In the genomic region with DNA sequence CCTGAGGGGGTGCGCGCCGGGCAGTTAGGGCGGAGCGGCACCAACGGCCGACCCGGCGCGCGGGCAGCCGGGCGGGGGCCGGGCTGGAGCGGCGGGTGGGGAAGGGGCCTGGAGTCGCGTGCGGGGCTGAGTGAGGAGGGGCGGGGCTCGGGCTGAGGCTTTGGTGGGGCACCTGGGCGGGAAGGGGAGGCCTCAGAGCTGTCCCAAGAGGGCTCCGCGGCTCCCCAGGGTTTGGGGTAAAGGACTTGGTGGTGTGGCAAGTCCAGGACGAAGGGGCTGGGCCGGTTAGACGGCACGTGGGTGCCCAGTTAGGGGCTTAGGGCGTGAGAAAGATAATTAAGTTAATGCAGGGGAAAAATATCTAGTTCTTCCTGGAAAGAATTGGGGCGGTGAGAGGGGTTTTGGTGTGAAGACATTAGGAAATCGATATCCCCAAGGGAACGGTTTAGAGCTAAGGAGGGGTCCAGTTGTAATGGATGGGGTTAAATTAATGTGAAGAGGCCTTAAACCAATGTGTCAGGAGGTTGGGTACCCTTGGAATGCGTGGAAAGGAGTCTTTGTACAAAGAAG, we compare ENCODE assay signal across 8 cellular contexts. TPM values are rescaled to one million over a fixed set of nuclear protein-coding genes. Genes with fewer than 3 reads are reported as not detected.
DNase-seq lines count a peak whose midpoint lies in the region; ATAC-seq and TF ChIP-seq lines count a peak whose summit lies in the region.

No MANE protein-coding gene starts in this region.

- H3F3A ChIP-seq in PC-3 (ENCODE audit: low read length, unreplicated experiment) = no peaks in the 10 kb centered on the region

- peak overlapping the region; percentile 96 for H3K4me3 ChIP-seq in CD8-positive, alpha-beta memory T cell (ENCODE audit: low read length)
- H3K4me3 ChIP-seq in PC-3 (ENCODE audit: low read length) = peak overlapping the region; percentile 75
- peak overlapping the region; percentile 85 to 92 for H3K4me3 ChIP-seq in mucosa of rectum (ENCODE audit: low read length in 2 of 2)

- TF ChIP-seq CTCF in PC-3 (conservative IDR thresholded peaks at IDR 0.05; ENCODE audit: low read depth, low read length) = no peak

- intact Hi-C loops in PC-3 (cut with micrococcal nuclease) = no loop called here

- POLR2A ChIA-PET in CD8-positive, alpha-beta memory T cell (lab: Charles Lee) = interaction anchor here (0.5 to 1.0 kb wide), 6 partner anchors 14 to 1656 kb away, joined by 3 to 6 read pairs (median 3); a partner anchor contains a TSS
- POLR2A ChIA-PET in PC-3 (lab: Charles Lee; ENCODE audit: unreplicated experiment) = interaction anchor here (0.6 to 1.0 kb wide), 2 partner anchors 102 to 217 kb away, joined by 3 read pairs; a partner anchor contains a TSS

- BruUV-seq in PC-3 (replicated peaks; lab: Mats Ljungman, UMichigan) = no TSS peak

- peaks cover 35 to 50% (median 36%) of the 10 kb centered on the region in 3 donors for H3K4me1 Mint-ChIP-seq in CD8-positive, alpha-beta memory T cell
- H3K4me1 Mint-ChIP-seq in central memory CD8-positive, alpha-beta T cell = peaks cover 41% of the 10 kb centered on the region

- no peaks in the 10 kb centered on the region for H3K9me2 ChIP-seq in PC-3 (replicated peaks; ENCODE audit: low read length)

- H3K9me3 ChIP-seq in CD8-positive, alpha-beta memory T cell (ENCODE audit: low read length) = no peaks in the 10 kb centered on the region
- no peaks in the 10 kb centered on the region for H3K9me3 ChIP-seq in PC-3 (ENCODE audit: low read length)
- H3K9me3 ChIP-seq in mucosa of rectum (ENCODE audit: control insufficient read depth in 2 of 2, low read length in 2 of 2) = no peaks in the 10 kb centered on the region

- no peak; the same call in 1 of the 2 replicates for ATAC-seq in PC-3
- no peak for ATAC-seq in central memory CD8-positive, alpha-beta T cell (replicated peaks; ENCODE audit: extremely low read depth, poor library complexity, severe bottlenecking)

- peaks cover 12% of the 10 kb centered on the region for H3K36me3 ChIP-seq in CD8-positive, alpha-beta memory T cell (ENCODE audit: insufficient read depth, low read length)
- peaks cover 15% of the 10 kb centered on the region; the same call in 1 of the 2 replicates for H3K36me3 ChIP-seq in PC-3 (ENCODE audit: low read depth, low read length)
- peaks cover 30 to 33% of the 10 kb centered on the region in 2 donors for H3K36me3 ChIP-seq in mucosa of rectum (ENCODE audit: control insufficient read depth in 2 of 2, insufficient read depth in 2 of 2, low read length in 2 of 2)

- DNase-seq in CD8-positive, alpha-beta memory T cell = peak in 1 of 5 donors; percentile 72
- peak; percentile 4 for DNase-seq in PC-3
- no peak for DNase-seq in central memory CD8-positive, alpha-beta T cell (ENCODE audit: low spot score in 2 of 2)
- peak in 9 of 49 donors; percentile 24 to 67 (median 56) for DNase-seq in substantia nigra (lab: John Stamatoyannopoulos, UW)
- DNase-seq in NCI-H2196 (lab: John Stamatoyannopoulos, UW; ENCODE audit: unreplicated experiment) = no peak
- no peak for DNase-seq in NCI-H187 treated with DMSO at 0.1 percent for 48 hours (lab: John Stamatoyannopoulos, UW)
- DNase-seq in CD1c-positive myeloid dendritic cell (ENCODE audit: extremely low spot score) = no peak

- H3K36me3 Mint-ChIP-seq in CD8-positive, alpha-beta memory T cell = peaks cover 3 to 48% (median 9%) of the 10 kb centered on the region in 3 donors
- H3K36me3 Mint-ChIP-seq in central memory CD8-positive, alpha-beta T cell (ENCODE audit: insufficient read depth) = peaks cover 22% of the 10 kb centered on the region

- H4K20me1 ChIP-seq in PC-3 (ENCODE audit: low read length) = peaks cover 26% of the 10 kb centered on the region; the same call in 1 of the 2 replicates

- H3K9me3 Mint-ChIP-seq in CD8-positive, alpha-beta memory T cell = no peaks in the 10 kb centered on the region
- H3K9me3 Mint-ChIP-seq in central memory CD8-positive, alpha-beta T cell = no peaks in the 10 kb centered on the region

- no peaks in the 10 kb centered on the region for H3K27me3 ChIP-seq in CD8-positive, alpha-beta memory T cell (ENCODE audit: insufficient read depth, low read length, poor library complexity, severe bottlenecking)
- H3K27me3 ChIP-seq in PC-3 (ENCODE audit: low read length) = no peaks in the 10 kb centered on the region
- no peaks in the 10 kb centered on the region for H3K27me3 ChIP-seq in mucosa of rectum (ENCODE audit: control insufficient read depth in 2 of 2, insufficient read depth in 2 of 2, low read length in 2 of 2)

- peaks cover 0 to 2% of the 10 kb centered on the region in 2 donors for H3K27me3 Mint-ChIP-seq in CD8-positive, alpha-beta memory T cell
- no peaks in the 10 kb centered on the region for H3K27me3 Mint-ChIP-seq in central memory CD8-positive, alpha-beta T cell

- H3K27ac Mint-ChIP-seq in CD8-positive, alpha-beta memory T cell = peak overlapping the region; percentile 83 to 99 (median 96)
- peak overlapping the region; percentile 100 for H3K27ac Mint-ChIP-seq in central memory CD8-positive, alpha-beta T cell (ENCODE audit: low read depth)

- peaks cover 49% of the 10 kb centered on the region for H3K79me2 ChIP-seq in PC-3 (ENCODE audit: low read length)

- peak overlapping the region; percentile 88 for H3K9ac ChIP-seq in PC-3 (ENCODE audit: low read length)
- H3K9ac ChIP-seq in mucosa of rectum (ENCODE audit: low read depth in 1 of 2, low read length in 2 of 2) = peak overlapping the region; percentile 79 to 80

- H3K27ac ChIP-seq in CD8-positive, alpha-beta memory T cell (ENCODE audit: low read depth, low read length) = peak overlapping the region; percentile 99
- H3K27ac ChIP-seq in PC-3 (ENCODE audit: low read length) (peak overlapping the region; percentile 29; the same call in 1 of the 2 replicates), mucosa of rectum (ENCODE audit: low read depth in 2 of 2, low read length in 2 of 2) (peak overlapping the region; percentile 87 to 91), substantia nigra (ENCODE audit: low read depth, low read length, poor library complexity, severe bottlenecking) (peak overlapping the region; percentile 82)

- no peak overlapping the region for H2AFZ ChIP-seq in PC-3 (ENCODE audit: low read length)

- peak overlapping the region; percentile 81 for H3K4me2 ChIP-seq in PC-3 (ENCODE audit: low read length)

- CTCF ChIA-PET in CD8-positive, alpha-beta memory T cell (lab: Charles Lee) = interaction anchor here (1.3 to 1.4 kb wide), 3 partner anchors 49 to 203 kb away, joined by 3 to 4 read pairs (median 4); no protein-coding TSS in a partner anchor
- CTCF ChIA-PET in PC-3 (lab: Charles Lee) = interaction anchor here (0.6 kb wide), 1 partner anchor 41 kb away, joined by 3 read pairs; no protein-coding TSS in a partner anchor

- H3K4me1 ChIP-seq in CD8-positive, alpha-beta memory T cell (ENCODE audit: insufficient read depth, low read length) = peaks cover 25% of the 10 kb centered on the region
- H3K4me1 ChIP-seq in PC-3 (ENCODE audit: insufficient read depth, low read length) = peaks cover 24% of the 10 kb centered on the region
- peaks cover 28 to 29% of the 10 kb centered on the region in 2 donors for H3K4me1 ChIP-seq in mucosa of rectum (ENCODE audit: control insufficient read depth in 2 of 2, insufficient read depth in 2 of 2, low read length in 2 of 2)

- H3K4me3 Mint-ChIP-seq in CD8-positive, alpha-beta memory T cell = peak overlapping the region; percentile 81 to 99 (median 93)
- peak overlapping the region; percentile 95 for H3K4me3 Mint-ChIP-seq in central memory CD8-positive, alpha-beta T cell

RNA-seq across cellular contexts. Expression of a gene that starts 0.5 kb away (rescaled TPM):
- 10 to 100 TPM; 18.8 to 21.9 TPM for total RNA-seq in CD8-positive, alpha-beta memory T cell
- polyA plus RNA-seq in CD8-positive, alpha-beta memory T cell = 24.9 TPM
- total RNA-seq in PC-3 (2014; rRNA removed) = 14.4 and 15.2 TPM in 2 replicates

RNA-seq across cellular contexts. Expression of a gene that starts 6.5 kb away (rescaled TPM):
- total RNA-seq in CD8-positive, alpha-beta memory T cell = under 1 TPM; 0.31 to 0.39 TPM
- not detected for polyA plus RNA-seq in CD8-positive, alpha-beta memory T cell
- total RNA-seq in PC-3 (2014; rRNA removed) = 0.12 TPM in 1 of 2 replicates, not detected in the other

RNA-seq across cellular contexts. Expression of a gene that starts 55.8 kb away (rescaled TPM):
- total RNA-seq in CD8-positive, alpha-beta memory T cell = 10 to 100 TPM; 46.7 to 47.9 TPM
- 8.5 TPM for polyA plus RNA-seq in CD8-positive, alpha-beta memory T cell
- total RNA-seq in PC-3 (2014; rRNA removed) = 1.4 and 2.4 TPM in 2 replicates

Comparison
In these comparisons a context has a peak if more than half of its experiments do, and no peak if none do; other contexts are left out.
1. H3K27ac ChIP-seq: peak in every context shown above with its lines; median percentile 99 in CD8-positive, alpha-beta memory T cell; 89 in mucosa of rectum; 82 in substantia nigra; 29 in PC-3.
2. RNA of a gene that starts 55.8 kb away (total RNA-seq): 46.7 to 47.9 TPM in CD8-positive, alpha-beta memory T cell; 1.4 to 2.4 TPM in PC-3; every median in the first group is over 10 times any median in the second.
3. Peak in every context shown above with its lines, with median percentiles within 50 percentile points of each other: H3K4me3 ChIP-seq.